ENCODE assay signal across 1 cellular context in the genomic region with DNA sequence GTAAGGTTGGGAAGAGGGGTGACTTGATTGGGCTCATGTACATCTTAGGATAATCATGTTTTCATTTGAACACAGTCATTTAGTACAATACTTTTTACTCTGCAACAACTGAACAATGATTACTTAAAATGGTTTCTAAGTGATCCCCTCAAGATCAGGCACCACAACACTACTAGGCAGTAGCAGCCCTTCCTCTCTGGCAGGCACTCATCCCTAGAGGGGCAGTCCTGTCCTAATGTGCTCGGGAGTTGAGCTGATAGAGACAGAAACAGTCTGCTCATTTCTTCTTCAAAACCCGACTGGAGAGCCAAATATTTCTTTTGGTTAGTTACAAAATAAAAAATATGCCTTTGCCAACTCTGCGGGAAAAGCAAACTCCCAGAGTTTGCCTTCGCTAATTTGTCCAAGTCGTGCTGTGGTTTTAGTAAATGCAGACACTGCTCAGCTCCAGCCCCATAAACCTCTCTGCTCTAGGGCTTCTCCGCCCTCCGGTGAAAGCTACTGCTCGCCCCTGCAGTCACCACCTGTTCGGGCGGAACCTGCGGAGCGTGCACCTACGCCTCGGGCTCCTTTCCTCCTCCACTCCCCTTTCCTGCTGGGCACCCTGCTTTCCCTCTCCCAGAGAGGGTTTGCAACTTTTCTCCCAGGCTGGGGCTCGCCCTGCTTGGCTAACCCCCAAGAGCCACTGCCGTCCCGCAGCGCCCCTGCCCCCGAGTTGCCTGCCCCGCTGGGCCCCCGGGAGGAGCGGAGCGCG.
TF ChIP-seq lines count a peak whose summit lies in the region.

No MANE protein-coding gene starts in this region.

TF ChIP-seq in IMR-90, 13 proteins besides CTCF, POLR2A, EP300 and RAD21 (continued from another document):
- TF ChIP-seq, protein P1, sequence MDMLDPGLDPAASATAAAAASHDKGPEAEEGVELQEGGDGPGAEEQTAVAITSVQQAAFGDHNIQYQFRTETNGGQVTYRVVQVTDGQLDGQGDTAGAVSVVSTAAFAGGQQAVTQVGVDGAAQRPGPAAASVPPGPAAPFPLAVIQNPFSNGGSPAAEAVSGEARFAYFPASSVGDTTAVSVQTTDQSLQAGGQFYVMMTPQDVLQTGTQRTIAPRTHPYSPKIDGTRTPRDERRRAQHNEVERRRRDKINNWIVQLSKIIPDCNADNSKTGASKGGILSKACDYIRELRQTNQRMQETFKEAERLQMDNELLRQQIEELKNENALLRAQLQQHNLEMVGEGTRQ (IDR thresholded peaks at IDR 0.05; ENCODE audit: low read depth, low read length): no peak
- TF ChIP-seq FOS (IDR thresholded peaks at IDR 0.05; ENCODE audit: low read depth, low read length) (no peak), SMC3 (IDR thresholded peaks at IDR 0.05; ENCODE audit: low read depth, low read length) (no peak), MAZ (IDR thresholded peaks at IDR 0.05; ENCODE audit: borderline replicate concordance, low read depth, low read length) (no peak), MAFK (IDR thresholded peaks at IDR 0.05; ENCODE audit: low read depth, low read length) (no peak), RFX5 (IDR thresholded peaks at IDR 0.05; ENCODE audit: low read depth, low read length) (no peak), RCOR1 (IDR thresholded peaks at IDR 0.05; ENCODE audit: insufficient replicate concordance, low read length) (no peak), NFE2L2 (IDR thresholded peaks at IDR 0.05; ENCODE audit: low read depth, low read length) (no peak)
TF ChIP-seq in IMR-90: peak in this region for 0.
